ENCODE assay signal across 23 cellular contexts in the genomic region with DNA sequence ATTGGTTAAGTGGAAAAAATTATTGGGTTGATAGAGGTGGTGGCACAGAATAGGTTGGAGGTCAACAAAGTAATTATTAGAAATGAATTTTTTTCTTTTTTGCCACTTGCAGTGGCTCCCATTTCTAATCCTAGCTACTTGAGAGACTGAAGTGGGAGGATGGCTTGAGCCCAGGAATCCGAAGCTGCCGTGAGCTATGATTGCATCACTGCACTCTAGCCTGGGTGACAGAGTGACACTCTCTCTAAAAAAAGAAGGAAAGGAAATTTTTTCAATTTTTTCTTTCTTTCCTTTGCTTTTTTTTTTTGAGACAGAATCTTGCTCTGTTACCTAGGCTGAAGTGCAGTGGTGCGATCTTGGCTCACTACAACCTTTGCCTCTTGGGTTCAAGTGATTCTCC. TPM values are rescaled to one million over a fixed set of nuclear protein-coding genes. Genes with fewer than 3 reads are reported as not detected.
DNase-seq lines count a peak whose midpoint lies in the region; ATAC-seq and TF ChIP-seq lines count a peak whose summit lies in the region.
"Had no signal": no experiment of that assay in that cellular context is flagged by ENCODE, and none has a peak within 500 bp of the region (broad histone marks: within the 10 kb centered on the region; RNA-seq: fewer than 3 reads in every experiment).

No MANE protein-coding gene starts in this region.

- no peaks in the 10 kb centered on the region for H3K9me3 ChIP-seq in psoas muscle
- H3K9me3 ChIP-seq in CD4-positive, alpha-beta memory T cell (ENCODE audit: control insufficient read depth in 1 of 2, low read length in 2 of 2), result no peaks in the 10 kb centered on the region
- H3K9me3 ChIP-seq: pancreas, sigmoid colon, SK-N-SH, transverse colon had no signal

- intact Hi-C loops in left cardiac atrium (cut with DNase I), result no loop called here
- intact Hi-C loops in psoas muscle (cut with DNase I), result no loop called here
- intact Hi-C loops in activated T-helper 2 cell treated with anti-CD3 and anti-CD28 coated beads, Interferon-gamma antibody, Interleukin-2, Interleukin-4, amounts not matched to agents 10 μg/mL and 5 μg/mL and 100 μg/mL, durations not matched to agents 14 hours and 24 hours and 36 hours (cut with micrococcal nuclease), result loop anchor here (10.0 kb wide), 1 partner anchor 238 kb away; a partner anchor contains a TSS
- intact Hi-C loops in CD4-positive, alpha-beta memory T cell (cut with micrococcal nuclease), result no loop called here

- H3K9me3 Mint-ChIP-seq in activated T-helper 2 cell treated with anti-CD3 and anti-CD28 coated beads, Interferon-gamma antibody, Interleukin-2, Interleukin-4, amounts not matched to agents 10 μg/mL and 5 μg/mL and 100 μg/mL, durations not matched to agents 14 hours and 24 hours and 36 hours, result no peaks in the 10 kb centered on the region
- H3K9me3 Mint-ChIP-seq in CD4-positive, alpha-beta memory T cell, result no peaks in the 10 kb centered on the region
- H3K9me3 Mint-ChIP-seq: activated T-cell treated with anti-CD3 and anti-CD28 coated beads, Interleukin-2, amount 50 U/mL, for 72 hours; endodermal cell; memory B cell; naive thymus-derived CD8-positive, alpha-beta T cell had no signal

- H3K4me1 ChIP-seq in psoas muscle, result peaks cover 29% of the 10 kb centered on the region
- peaks cover 9% of the 10 kb centered on the region for H3K4me1 ChIP-seq in CD4-positive, alpha-beta memory T cell (ENCODE audit: insufficient read depth, low read length)
- H3K4me1 ChIP-seq: pancreas had no signal

- peak; percentile 17 to 51 for ATAC-seq in left cardiac atrium
- peak; percentile 65 to 77 (median 72) for ATAC-seq in psoas muscle
- ATAC-seq in GM21723 (IDR thresholded peaks at IDR 0.05; ENCODE audit: unreplicated experiment), result no peak
- ATAC-seq: activated CD8-positive, alpha-beta T cell treated with anti-CD3 and anti-CD28 coated beads, Interleukin-2, amount 10 ng/mL, durations not matched to agents 7 days and 5 days; activated T-cell treated with anti-CD3 and anti-CD28 coated beads, Interleukin-2, amount 50 U/mL, for 72 hours; naive thymus-derived CD8-positive, alpha-beta T cell; pancreas; stimulated activated naive CD8-positive, alpha-beta T cell treated with anti-CD3 and anti-CD28 coated beads, Interleukin-15, Interleukin-2, amounts not matched to agents 100 U/mL and 50 U/mL, for 24 hours had no signal

- H3K36me3 Mint-ChIP-seq in activated T-helper 2 cell treated with anti-CD3 and anti-CD28 coated beads, Interferon-gamma antibody, Interleukin-2, Interleukin-4, amounts not matched to agents 10 μg/mL and 5 μg/mL and 100 μg/mL, durations not matched to agents 14 hours and 24 hours and 36 hours (ENCODE audit: low read depth), result no peaks in the 10 kb centered on the region
- no peaks in the 10 kb centered on the region for H3K36me3 Mint-ChIP-seq in CD4-positive, alpha-beta memory T cell
- H3K36me3 Mint-ChIP-seq: memory B cell; naive thymus-derived CD8-positive, alpha-beta T cell had no signal

- H3K4me3 ChIP-seq in psoas muscle, result peak overlapping the region; percentile 26
- no peak overlapping the region for H3K4me3 ChIP-seq in CD4-positive, alpha-beta memory T cell (ENCODE audit: low read length in 2 of 2)
- H3K4me3 ChIP-seq: pancreas, PC-9, sigmoid colon, transverse colon had no signal

- POLR2A ChIA-PET in CD4-positive, alpha-beta memory T cell (lab: Charles Lee; ENCODE audit: partially characterized antibody), result no interaction called here

- H3K36me3 ChIP-seq in psoas muscle (ENCODE audit: insufficient read depth in 1 of 2, low read depth in 1 of 2), result no peaks in the 10 kb centered on the region
- H3K36me3 ChIP-seq in CD4-positive, alpha-beta memory T cell (ENCODE audit: insufficient read depth, low read length), result no peaks in the 10 kb centered on the region
- H3K36me3 ChIP-seq: pancreas, sigmoid colon, transverse colon had no signal

- 42 to 59% (median 44%) methylated on average over 3 of the region's 3 CpGs for WGBS in psoas muscle, 3 donors

- peaks cover 8% of the 10 kb centered on the region for H3K4me1 Mint-ChIP-seq in activated T-helper 2 cell treated with anti-CD3 and anti-CD28 coated beads, Interferon-gamma antibody, Interleukin-2, Interleukin-4, amounts not matched to agents 10 μg/mL and 5 μg/mL and 100 μg/mL, durations not matched to agents 14 hours and 24 hours and 36 hours (ENCODE audit: low read depth)
- H3K4me1 Mint-ChIP-seq in CD4-positive, alpha-beta memory T cell, result peaks cover 0 to 12% (median 9%) of the 10 kb centered on the region in 4 donors
- H3K4me1 Mint-ChIP-seq: endodermal cell had no signal

- peak; percentile 61 for DNase-seq in EH (ENCODE audit: low read depth)
- peak; percentile 22 for DNase-seq in M059J (ENCODE audit: low read depth)
- no peak for DNase-seq in left cardiac atrium
- DNase-seq in psoas muscle, result peak in 1 of 2 donors; percentile 20
- no peak for DNase-seq in activated T-helper 2 cell treated with anti-CD3 and anti-CD28 coated beads, Interferon-gamma antibody, Interleukin-2, Interleukin-4, amounts not matched to agents 10 μg/mL and 5 μg/mL and 100 μg/mL, durations not matched to agents 14 hours and 24 hours and 36 hours (ENCODE audit: low spot score)
- DNase-seq in CD4-positive, alpha-beta memory T cell, result no peak
- DNase-seq: activated CD8-positive, alpha-beta T cell treated with anti-CD3 and anti-CD28 coated beads, Interleukin-2, amount 10 ng/mL, durations not matched to agents 7 days and 5 days; activated T-cell treated with anti-CD3 and anti-CD28 coated beads, Interleukin-2, amount 50 U/mL, for 72 hours; endodermal cell; naive thymus-derived CD8-positive, alpha-beta T cell; NCI-H1105 treated with DMSO at 0.1 percent for 48 hours; NCI-H2107; pancreas; sigmoid colon; SK-N-SH; stimulated activated CD4-positive, alpha-beta T cell treated with anti-CD3 and anti-CD28 coated beads, Interleukin-2, amount 100 ng/mL, for 24 hours; stimulated activated naive CD8-positive, alpha-beta T cell treated with anti-CD3 and anti-CD28 coated beads, Interleukin-15, Interleukin-2, amounts not matched to agents 100 U/mL and 50 U/mL, for 24 hours; transverse colon had no signal

- TF ChIP-seq CTCF in psoas muscle (IDR thresholded peaks at IDR 0.05), result no peak

- CTCF ChIA-PET in CD4-positive, alpha-beta memory T cell (lab: Charles Lee; ENCODE audit: partially characterized antibody), result interaction anchor here (0.7 kb wide), 1 partner anchor 106 kb away, joined by 3 read pairs; no protein-coding TSS in a partner anchor

- H3K27ac Mint-ChIP-seq in activated T-helper 2 cell treated with anti-CD3 and anti-CD28 coated beads, Interferon-gamma antibody, Interleukin-2, Interleukin-4, amounts not matched to agents 10 μg/mL and 5 μg/mL and 100 μg/mL, durations not matched to agents 14 hours and 24 hours and 36 hours, result no peak overlapping the region
- no peak overlapping the region for H3K27ac Mint-ChIP-seq in CD4-positive, alpha-beta memory T cell
- H3K27ac Mint-ChIP-seq: activated CD8-positive, alpha-beta T cell treated with anti-CD3 and anti-CD28 coated beads, Interleukin-2, amount 10 ng/mL, durations not matched to agents 7 days and 5 days; activated naive CD8-positive, alpha-beta T cell; activated T-cell treated with anti-CD3 and anti-CD28 coated beads, Interleukin-2, amount 50 U/mL, for 72 hours; endodermal cell; memory B cell; naive thymus-derived CD8-positive, alpha-beta T cell had no signal

- H3K27me3 Mint-ChIP-seq in activated T-helper 2 cell treated with anti-CD3 and anti-CD28 coated beads, Interferon-gamma antibody, Interleukin-2, Interleukin-4, amounts not matched to agents 10 μg/mL and 5 μg/mL and 100 μg/mL, durations not matched to agents 14 hours and 24 hours and 36 hours (ENCODE audit: low read depth), result peaks cover 17% of the 10 kb centered on the region
- peaks cover 5 to 9% of the 10 kb centered on the region in 2 donors for H3K27me3 Mint-ChIP-seq in CD4-positive, alpha-beta memory T cell

- H3K4me3 Mint-ChIP-seq in activated T-helper 2 cell treated with anti-CD3 and anti-CD28 coated beads, Interferon-gamma antibody, Interleukin-2, Interleukin-4, amounts not matched to agents 10 μg/mL and 5 μg/mL and 100 μg/mL, durations not matched to agents 14 hours and 24 hours and 36 hours (ENCODE audit: low read depth), result no peak overlapping the region
- no peak overlapping the region for H3K4me3 Mint-ChIP-seq in CD4-positive, alpha-beta memory T cell
- H3K4me3 Mint-ChIP-seq: activated CD8-positive, alpha-beta T cell treated with anti-CD3 and anti-CD28 coated beads, Interleukin-2, amount 10 ng/mL, durations not matched to agents 7 days and 5 days; activated naive CD8-positive, alpha-beta T cell; activated T-cell treated with anti-CD3 and anti-CD28 coated beads, Interleukin-2, amount 50 U/mL, for 72 hours; endodermal cell; memory B cell; naive thymus-derived CD8-positive, alpha-beta T cell had no signal

- H3K27ac ChIP-seq in psoas muscle, result peak overlapping the region; percentile 85
- H3K27ac ChIP-seq in CD4-positive, alpha-beta memory T cell (ENCODE audit: low read depth, low read length), result no peak overlapping the region
- H3K27ac ChIP-seq: pancreas, PC-9, sigmoid colon, transverse colon had no signal

- no peaks in the 10 kb centered on the region for H3K27me3 ChIP-seq in psoas muscle (ENCODE audit: insufficient read depth in 3 of 3, low read length in 2 of 3)
- H3K27me3 ChIP-seq in CD4-positive, alpha-beta memory T cell (ENCODE audit: insufficient read depth, low read length), result no peaks in the 10 kb centered on the region
- H3K27me3 ChIP-seq: pancreas, sigmoid colon, transverse colon had no signal

RNA-seq across cellular contexts. Expression of a gene that starts 2.2 kb away (rescaled TPM):
- total RNA-seq in M059J (2014; rRNA removed; shearing (Covaris generic)), result 1.0 TPM in 1 of 2 replicates, not detected in the other
- 10 to 100 TPM; 53.3 to 92.2 TPM for total RNA-seq in left cardiac atrium
- total RNA-seq in psoas muscle, result 10 to 100 TPM in 2 of 4 donors, 1 to 10 TPM in 2; 4.7 to 42.4 (median 19.2) TPM
- polyA plus RNA-seq in psoas muscle, result 1 to 10 TPM; 3.5 to 5.7 (median 5.2) TPM
- 1.2 and 1.4 TPM in 2 replicates for total RNA-seq in activated T-helper 2 cell treated with anti-CD3 and anti-CD28 coated beads, Interferon-gamma antibody, Interleukin-2, Interleukin-4, amounts not matched to agents 10 μg/mL and 5 μg/mL and 100 μg/mL, durations not matched to agents 14 hours and 24 hours and 36 hours
- 1 to 10 TPM; 1.9 to 3.4 TPM for total RNA-seq in CD4-positive, alpha-beta memory T cell
- polyA plus RNA-seq in CD4-positive, alpha-beta memory T cell, result under 1 TPM in 1 of 2 donors, not detected in 1; 0.62 TPM
- polyA plus RNA-seq: naive thymus-derived CD8-positive, alpha-beta T cell had no signal

RNA-seq across cellular contexts. Expression of a gene that starts 6.0 kb away (rescaled TPM):
- 0.22 TPM in 1 of 2 replicates, not detected in the other for total RNA-seq in M059J (2014; rRNA removed; shearing (Covaris generic))
- total RNA-seq in left cardiac atrium (not detected), psoas muscle (under 1 TPM in 1 of 4 donors, not detected in 3; 0.48 TPM)
- under 1 TPM; 0.28 to 0.35 (median 0.33) TPM for polyA plus RNA-seq in psoas muscle
- total RNA-seq in activated T-helper 2 cell treated with anti-CD3 and anti-CD28 coated beads, Interferon-gamma antibody, Interleukin-2, Interleukin-4, amounts not matched to agents 10 μg/mL and 5 μg/mL and 100 μg/mL, durations not matched to agents 14 hours and 24 hours and 36 hours, result 0.57 TPM in 1 of 2 replicates, not detected in the other
- under 1 TPM in 1 of 2 experiments, not detected in 1; 0.29 TPM for total RNA-seq in CD4-positive, alpha-beta memory T cell
- polyA plus RNA-seq in CD4-positive, alpha-beta memory T cell, result not detected
- total RNA-seq: activated CD8-positive, alpha-beta T cell treated with anti-CD3 and anti-CD28 coated beads, Interleukin-2, amount 10 ng/mL, durations not matched to agents 7 days and 5 days; endodermal cell; pancreas; PC-9 had no signal
- polyA plus RNA-seq: BJ; naive thymus-derived CD8-positive, alpha-beta T cell; sigmoid colon; SK-N-SH had no signal

RNA-seq across cellular contexts. Expression of a gene that starts 9.3 kb away (rescaled TPM):
- total RNA-seq in M059J (2014; rRNA removed; shearing (Covaris generic)), result 0.64 and 1.3 TPM in 2 replicates
- total RNA-seq in left cardiac atrium (1 to 10 TPM; 4.7 to 6.0 TPM), psoas muscle (10 to 100 TPM in 2 of 4 donors, 1 to 10 TPM in 2; 3.0 to 66.4 (median 10.4) TPM)
- 10 to 100 TPM in 1 of 3 donors, 1 to 10 TPM in 1, under 1 TPM in 1; 0.86 to 13.0 (median 1.2) TPM for polyA plus RNA-seq in psoas muscle
- 1.5 and 1.7 TPM in 2 replicates for total RNA-seq in activated T-helper 2 cell treated with anti-CD3 and anti-CD28 coated beads, Interferon-gamma antibody, Interleukin-2, Interleukin-4, amounts not matched to agents 10 μg/mL and 5 μg/mL and 100 μg/mL, durations not matched to agents 14 hours and 24 hours and 36 hours
- total RNA-seq in CD4-positive, alpha-beta memory T cell, result under 1 TPM in 1 of 2 experiments, not detected in 1; 0.42 TPM
- not detected for polyA plus RNA-seq in CD4-positive, alpha-beta memory T cell
- total RNA-seq: naive thymus-derived CD8-positive, alpha-beta T cell had no signal

RNA-seq across cellular contexts. Expression of a gene that starts 53.1 kb away (rescaled TPM):
- total RNA-seq in M059J (2014; rRNA removed; shearing (Covaris generic)), result 60.6 and 86.9 TPM in 2 replicates
- total RNA-seq in left cardiac atrium, result 10 to 100 TPM; 21.3 to 37.1 TPM
- 10 to 100 TPM; 26.5 to 47.8 (median 43.7) TPM for total RNA-seq in psoas muscle
- 10 to 100 TPM; 59.0 to 83.6 (median 71.6) TPM for polyA plus RNA-seq in psoas muscle
- 30.5 and 33.4 TPM in 2 replicates for total RNA-seq in activated T-helper 2 cell treated with anti-CD3 and anti-CD28 coated beads, Interferon-gamma antibody, Interleukin-2, Interleukin-4, amounts not matched to agents 10 μg/mL and 5 μg/mL and 100 μg/mL, durations not matched to agents 14 hours and 24 hours and 36 hours
- total RNA-seq in CD4-positive, alpha-beta memory T cell, result 10 to 100 TPM; 23.6 to 26.9 TPM
- 10 to 100 TPM; 11.2 to 11.4 TPM for polyA plus RNA-seq in CD4-positive, alpha-beta memory T cell

Comparison
In these comparisons a context has a peak if more than half of its experiments do, and no peak if none do; other contexts are left out.
1. DNase-seq: peak in EH (single experiment) and M059J (single experiment); none in left cardiac atrium (single experiment), activated T-helper 2 cell treated with anti-CD3 and anti-CD28 coated beads, Interferon-gamma antibody, Interleukin-2, Interleukin-4, amounts not matched to agents 10 μg/mL and 5 μg/mL and 100 μg/mL, durations not matched to agents 14 hours and 24 hours and 36 hours (single experiment) and CD4-positive, alpha-beta memory T cell (0 of 5).